Comparison of ENCODE assay signal across 26 cellular contexts in genomic region chr2:50863856-50864255, GRCh38.
A peak's percentile ranks its signal among the peaks of the same experiment; 100 is the strongest.
DNase-seq lines count a peak whose midpoint lies in the region; ATAC-seq and TF ChIP-seq lines count a peak whose summit lies in the region.
"Had no signal": no experiment of that assay in that cellular context is flagged by ENCODE, and none has a peak within 500 bp of the region (broad histone marks: within the 10 kb centered on the region; RNA-seq: fewer than 3 reads in every experiment).

No MANE protein-coding gene starts in this region.

- H3K4me1 ChIP-seq in body of pancreas = no peaks in the 10 kb centered on the region
- H3K4me1 ChIP-seq: A549, esophagus muscularis mucosa, gastrocnemius medialis, spleen had no signal

- H3K36me3 ChIP-seq in body of pancreas (replicated peaks in 1 of 2; ENCODE audit: insufficient read depth in 1 of 2, low read depth in 2 of 2) = no peaks in the 10 kb centered on the region
- H3K36me3 ChIP-seq: esophagus muscularis mucosa, gastrocnemius medialis, spleen had no signal

- H3K27me3 Mint-ChIP-seq in nephron (ENCODE audit: low read depth) = no peaks in the 10 kb centered on the region
- H3K27me3 Mint-ChIP-seq: activated naive CD4-positive, alpha-beta T cell treated with anti-CD3 and anti-CD28 coated beads, Interleukin-2, amount 50 U/mL, for 24 hours; natural killer cell treated with Interleukin-12 subunit alpha and Interleukin-12 subunit beta and Interleukin-15 and Interleukin-18, amount 100 ng/mL, for 72 hours; stimulated activated memory B cell treated with anti-CD40 and anti-IgM and Interleukin-4, amounts not matched to agents 10 μg/mL and 1 μg/mL and 100 μg/mL, for 72 hours had no signal

- TF ChIP-seq CTCF in nephron (IDR thresholded peaks at IDR 0.05; ENCODE audit: unreplicated experiment in 3 of 3) (no peak), body of pancreas (IDR thresholded peaks at IDR 0.05) (no peak)

- intact Hi-C loops in body of pancreas (cut with DNase I) = no loop called here

- peak overlapping the region; percentile 49 to 92 (median 82) for H3K27ac Mint-ChIP-seq in nephron
- H3K27ac Mint-ChIP-seq: activated naive CD4-positive, alpha-beta T cell treated with anti-CD3 and anti-CD28 coated beads, Interleukin-2, amount 50 U/mL, for 24 hours; CD8-positive, alpha-beta T cell; natural killer cell treated with Interleukin-12 subunit alpha and Interleukin-12 subunit beta and Interleukin-15 and Interleukin-18, amount 100 ng/mL, for 72 hours; stimulated activated memory B cell treated with anti-CD40 and anti-IgM and Interleukin-4, amounts not matched to agents 10 μg/mL and 1 μg/mL and 100 μg/mL, for 72 hours had no signal

- peaks cover 41% of the 10 kb centered on the region for H3K4me1 Mint-ChIP-seq in nephron
- H3K4me1 Mint-ChIP-seq: activated naive CD4-positive, alpha-beta T cell treated with anti-CD3 and anti-CD28 coated beads, Interleukin-2, amount 50 U/mL, for 24 hours; stimulated activated memory B cell treated with anti-CD40 and anti-IgM and Interleukin-4, amounts not matched to agents 10 μg/mL and 1 μg/mL and 100 μg/mL, for 72 hours had no signal

- WGBS in body of pancreas, 2 donors = 65 to 70% methylated on average over 2 of the region's 2 CpGs

- H3K9me3 Mint-ChIP-seq in nephron = no peaks in the 10 kb centered on the region
- H3K9me3 Mint-ChIP-seq: activated naive CD4-positive, alpha-beta T cell treated with anti-CD3 and anti-CD28 coated beads, Interleukin-2, amount 50 U/mL, for 24 hours; stimulated activated memory B cell treated with anti-CD40 and anti-IgM and Interleukin-4, amounts not matched to agents 10 μg/mL and 1 μg/mL and 100 μg/mL, for 72 hours had no signal

- H3K4me3 Mint-ChIP-seq in nephron = no peak overlapping the region
- H3K4me3 Mint-ChIP-seq: activated naive CD4-positive, alpha-beta T cell treated with anti-CD3 and anti-CD28 coated beads, Interleukin-2, amount 50 U/mL, for 24 hours; CD8-positive, alpha-beta T cell; natural killer cell treated with Interleukin-12 subunit alpha and Interleukin-12 subunit beta and Interleukin-15 and Interleukin-18, amount 100 ng/mL, for 72 hours; stimulated activated memory B cell treated with anti-CD40 and anti-IgM and Interleukin-4, amounts not matched to agents 10 μg/mL and 1 μg/mL and 100 μg/mL, for 72 hours had no signal

- no peaks in the 10 kb centered on the region for H3K27me3 ChIP-seq in body of pancreas
- H3K27me3 ChIP-seq: esophagus muscularis mucosa, gastrocnemius medialis, spleen had no signal

- no peak for TF ChIP-seq POLR2A in body of pancreas (IDR thresholded peaks at IDR 0.05)

- no peak for ATAC-seq in body of pancreas
- no peak for ATAC-seq in GM19452 (IDR thresholded peaks at IDR 0.05; ENCODE audit: unreplicated experiment)
- ATAC-seq: A549; CD8-positive, alpha-beta T cell; gastrocnemius medialis; natural killer cell treated with Interleukin-12 subunit alpha and Interleukin-12 subunit beta and Interleukin-15 and Interleukin-18, amount 100 ng/mL, for 72 hours; right cardiac atrium; Right ventricle myocardium inferior; stimulated activated memory B cell treated with anti-CD40 and anti-IgM and Interleukin-4, amounts not matched to agents 10 μg/mL and 1 μg/mL and 100 μg/mL, for 72 hours had no signal

- no peaks in the 10 kb centered on the region for H3K9me3 ChIP-seq in body of pancreas
- H3K9me3 ChIP-seq: A549, esophagus muscularis mucosa, gastrocnemius medialis, spleen had no signal

- DNase-seq in NCI-H1436 treated with DMSO at 0.1 percent for 48 hours (lab: John Stamatoyannopoulos, UW) = peak; percentile 1
- DNase-seq in NCI-H1436 (lab: John Stamatoyannopoulos, UW) = no peak
- DNase-seq in NCI-H1930 (lab: John Stamatoyannopoulos, UW) = peak; percentile 65 to 66
- DNase-seq in NCI-H82 (lab: John Stamatoyannopoulos, UW) = peak; percentile 80
- no peak for DNase-seq in body of pancreas
- DNase-seq in GOT3 (lab: John Stamatoyannopoulos, UW) = no peak
- DNase-seq: activated CD4-positive, alpha-beta T cell treated with anti-CD3 and anti-CD28 coated beads, Interleukin-2, amount 50 U/mL, for 48 hours; activated CD8-positive, alpha-beta memory T cell treated with anti-CD3 and anti-CD28 coated beads, Interleukin-2, amount 50 U/mL, for 4 hours; anterior cingulate cortex; CD8-positive, alpha-beta T cell; cortex of kidney; gastrocnemius medialis; H7; MV-4-11; OCI-M1; right cardiac atrium; spleen; stimulated activated CD4-positive, alpha-beta T cell treated with anti-CD3 and anti-CD28 coated beads, Interleukin-2, amount 100 ng/mL, for 48 hours had no signal

- H3K4me3 ChIP-seq in body of pancreas = no peak overlapping the region
- H3K4me3 ChIP-seq: A549, esophagus muscularis mucosa, gastrocnemius medialis, spleen had no signal

- no peaks in the 10 kb centered on the region for H3K36me3 Mint-ChIP-seq in nephron (ENCODE audit: low read depth)
- H3K36me3 Mint-ChIP-seq: activated naive CD4-positive, alpha-beta T cell treated with anti-CD3 and anti-CD28 coated beads, Interleukin-2, amount 50 U/mL, for 24 hours; CD8-positive, alpha-beta T cell; natural killer cell treated with Interleukin-12 subunit alpha and Interleukin-12 subunit beta and Interleukin-15 and Interleukin-18, amount 100 ng/mL, for 72 hours; stimulated activated memory B cell treated with anti-CD40 and anti-IgM and Interleukin-4, amounts not matched to agents 10 μg/mL and 1 μg/mL and 100 μg/mL, for 72 hours had no signal

- no peak overlapping the region for H3K27ac ChIP-seq in body of pancreas
- H3K27ac ChIP-seq: A549, esophagus muscularis mucosa, gastrocnemius medialis, spleen had no signal

Comparison
In these comparisons a context has a peak if more than half of its experiments do, and no peak if none do; other contexts are left out.
1. DNase-seq: peak in NCI-H1436 treated with DMSO at 0.1 percent for 48 hours (single experiment), NCI-H1930 (2 of 2) and NCI-H82 (single experiment); none in NCI-H1436 (single experiment), body of pancreas (0 of 4) and GOT3 (single experiment).